ENCODE assay signal across 21 cellular contexts in the genomic region with DNA sequence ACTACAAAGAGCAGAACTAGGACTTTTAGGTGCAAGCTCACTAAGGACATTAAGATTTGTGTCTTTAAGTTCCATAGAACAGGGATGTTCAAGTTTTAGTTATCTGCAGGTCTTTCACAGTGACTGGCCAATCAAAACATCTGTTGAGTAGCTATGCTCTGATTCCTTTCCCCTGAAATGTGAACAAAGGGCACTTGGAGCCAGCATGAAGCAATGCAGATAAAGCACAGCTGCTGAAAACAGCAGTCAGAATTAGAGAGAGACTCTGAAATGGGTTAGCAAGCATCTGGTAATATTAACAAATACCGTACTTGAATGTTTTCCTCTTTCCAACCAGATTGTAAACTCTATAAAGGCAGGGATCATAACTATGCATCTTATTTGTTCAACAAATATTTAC.
"Had no signal": no experiment of that assay in that cellular context is flagged by ENCODE, and none has a peak within 500 bp of the region (broad histone marks: within the 10 kb centered on the region; RNA-seq: fewer than 3 reads in every experiment).

No MANE protein-coding gene starts in this region.

- ATAC-seq: gastrocnemius medialis; natural killer cell treated with Interleukin-12 subunit alpha and Interleukin-12 subunit beta and Interleukin-15 and Interleukin-18, amount 100 ng/mL, for 72 hours; stimulated activated memory B cell treated with anti-CD40 and anti-IgM and Interleukin-4, amounts not matched to agents 10 μg/mL and 1 μg/mL and 100 μg/mL, for 72 hours had no signal

- H3K4me3 Mint-ChIP-seq: endodermal cell; immature natural killer cell; mesothelial cell of epicardium; natural killer cell treated with Interleukin-12 subunit alpha and Interleukin-12 subunit beta and Interleukin-15 and Interleukin-18, amount 100 ng/mL, for 72 hours; neural progenitor cell; stimulated activated memory B cell treated with anti-CD40 and anti-IgM and Interleukin-4, amounts not matched to agents 10 μg/mL and 1 μg/mL and 100 μg/mL, for 72 hours; stimulated activated naive CD8-positive, alpha-beta T cell treated with anti-CD3 and anti-CD28 coated beads, Interleukin-15, Interleukin-2, amounts not matched to agents 100 ng/mL and 50 ng/mL, for 24 hours had no signal

- H3K36me3 Mint-ChIP-seq: mesothelial cell of epicardium; natural killer cell treated with Interleukin-12 subunit alpha and Interleukin-12 subunit beta and Interleukin-15 and Interleukin-18, amount 100 ng/mL, for 72 hours; neural progenitor cell had no signal

- H3K27ac Mint-ChIP-seq: endodermal cell; immature natural killer cell; mesothelial cell of epicardium; natural killer cell treated with Interleukin-12 subunit alpha and Interleukin-12 subunit beta and Interleukin-15 and Interleukin-18, amount 100 ng/mL, for 72 hours; neural progenitor cell; stimulated activated memory B cell treated with anti-CD40 and anti-IgM and Interleukin-4, amounts not matched to agents 10 μg/mL and 1 μg/mL and 100 μg/mL, for 72 hours; stimulated activated naive CD8-positive, alpha-beta T cell treated with anti-CD3 and anti-CD28 coated beads, Interleukin-15, Interleukin-2, amounts not matched to agents 100 ng/mL and 50 ng/mL, for 24 hours had no signal

- H3K4me1 Mint-ChIP-seq: immature natural killer cell; mesothelial cell of epicardium; neural progenitor cell; stimulated activated memory B cell treated with anti-CD40 and anti-IgM and Interleukin-4, amounts not matched to agents 10 μg/mL and 1 μg/mL and 100 μg/mL, for 72 hours had no signal

- H3K4me3 ChIP-seq: gastrocnemius medialis, neural progenitor cell, ovary, spleen, tibial artery, upper lobe of left lung, uterus had no signal

- H3K27me3 Mint-ChIP-seq: natural killer cell treated with Interleukin-12 subunit alpha and Interleukin-12 subunit beta and Interleukin-15 and Interleukin-18, amount 100 ng/mL, for 72 hours; stimulated activated memory B cell treated with anti-CD40 and anti-IgM and Interleukin-4, amounts not matched to agents 10 μg/mL and 1 μg/mL and 100 μg/mL, for 72 hours; stimulated activated naive CD8-positive, alpha-beta T cell treated with anti-CD3 and anti-CD28 coated beads, Interleukin-15, Interleukin-2, amounts not matched to agents 100 ng/mL and 50 ng/mL, for 24 hours had no signal

- DNase-seq: dermis blood vessel endothelial cell; endodermal cell; erythroblast; gastrocnemius medialis; glutamatergic neuron; immature natural killer cell; mammary epithelial cell; nucleus accumbens; ovary; spleen; stimulated activated CD4-positive, alpha-beta T cell treated with anti-CD3 and anti-CD28 coated beads, Interleukin-15, amount 100 ng/mL, for 24 hours; stimulated activated CD4-positive, alpha-beta T cell treated with anti-CD3 and anti-CD28 coated beads, Interleukin-1b, Interleukin-23, amount 100 ng/mL, for 48 hours; stimulated activated CD4-positive, alpha-beta T cell treated with anti-CD3 and anti-CD28 coated beads, Interleukin-4, amount 100 ng/mL, for 24 hours; tibial artery; upper lobe of left lung; uterus had no signal

- H3K9me3 Mint-ChIP-seq: endodermal cell; mesothelial cell of epicardium; neural progenitor cell; stimulated activated memory B cell treated with anti-CD40 and anti-IgM and Interleukin-4, amounts not matched to agents 10 μg/mL and 1 μg/mL and 100 μg/mL, for 72 hours; stimulated activated naive CD8-positive, alpha-beta T cell treated with anti-CD3 and anti-CD28 coated beads, Interleukin-15, Interleukin-2, amounts not matched to agents 100 ng/mL and 50 ng/mL, for 24 hours had no signal
